Comparison of ENCODE assay signal across 10 cellular contexts in genomic region chr12:104748790-104749189, GRCh38.
DNase-seq lines count a peak whose midpoint lies in the region; FAIRE-seq and TF ChIP-seq lines count a peak whose summit lies in the region.
"Had no signal": no experiment of that assay in that cellular context is flagged by ENCODE, and none has a peak within 500 bp of the region (broad histone marks: within the 10 kb centered on the region; RNA-seq: fewer than 3 reads in every experiment).

No MANE protein-coding gene starts in this region.

- H3K36me3 Mint-ChIP-seq in progenitor cell of endocrine pancreas (ENCODE audit: insufficient read depth): no peaks in the 10 kb centered on the region

- TF ChIP-seq CTCF in WERI-Rb-1 (IDR thresholded peaks at IDR 0.05; ENCODE audit: low read depth, low read length) (no peak), sigmoid colon (IDR thresholded peaks at IDR 0.05) (no peak), progenitor cell of endocrine pancreas (IDR thresholded peaks at IDR 0.05; ENCODE audit: unreplicated experiment) (no peak)

- intact Hi-C loops in cardiac septum (cut with DNase I): no loop called here
- intact Hi-C loops in sigmoid colon (cut with DNase I): no loop called here

- H3K27ac ChIP-seq in WERI-Rb-1 (peak overlapping the region; percentile 32), sigmoid colon (peak overlapping the region in 3 of 4 donors; percentile 7 to 62 (median 55))
- H3K27ac ChIP-seq: esophagus squamous epithelium, KMS-11 had no signal

- H3K27me3 ChIP-seq in WERI-Rb-1 (ENCODE audit: insufficient read depth, low read depth, severe bottlenecking) (no peaks in the 10 kb centered on the region), sigmoid colon (no peaks in the 10 kb centered on the region)
- H3K27me3 ChIP-seq: esophagus squamous epithelium had no signal

- peaks cover 0 to 28% (median 19%) of the 10 kb centered on the region in 4 donors for H3K4me1 ChIP-seq in sigmoid colon

- no peak overlapping the region for H3K4me3 ChIP-seq in WERI-Rb-1 (ENCODE audit: low read depth, low read length)
- H3K4me3 ChIP-seq in sigmoid colon: no peak overlapping the region
- H3K4me3 ChIP-seq: esophagus squamous epithelium had no signal

- H3K4me3 Mint-ChIP-seq in progenitor cell of endocrine pancreas (ENCODE audit: low read depth): no peak overlapping the region

- no peaks in the 10 kb centered on the region for H3K27me3 Mint-ChIP-seq in progenitor cell of endocrine pancreas

- H3K9me3 Mint-ChIP-seq in progenitor cell of endocrine pancreas (ENCODE audit: low read depth): peaks cover under 1% of the 10 kb centered on the region

- H3K36me3 ChIP-seq in WERI-Rb-1 (no peaks in the 10 kb centered on the region), sigmoid colon (no peaks in the 10 kb centered on the region)
- H3K36me3 ChIP-seq: esophagus squamous epithelium had no signal

- no peaks in the 10 kb centered on the region for H3K4me1 Mint-ChIP-seq in progenitor cell of endocrine pancreas (ENCODE audit: low read depth)

- DNase-seq in Daoy (ENCODE audit: low read depth): peak; percentile 53
- no peak for DNase-seq in WERI-Rb-1
- DNase-seq in cardiac septum (ENCODE audit: low spot score): peak; percentile 66
- peak; percentile 82 for DNase-seq in sigmoid colon
- DNase-seq in activated gamma-delta T cell treated with Interleukin-2 at 50 U/mL for 16 hours: no peak
- no peak for DNase-seq in frontal cortex (ENCODE audit: low spot score in 2 of 2)
- DNase-seq in NCI-H146 (lab: John Stamatoyannopoulos, UW): no peak
- no peak for DNase-seq in progenitor cell of endocrine pancreas (ENCODE audit: low spot score, unreplicated experiment)
- DNase-seq: esophagus squamous epithelium had no signal

- no peak for TF ChIP-seq EP300 in sigmoid colon (IDR thresholded peaks at IDR 0.05)

- 61 to 70% methylated on average over 5 of the region's 5 CpGs for whole genome bisulfite sequencing in sigmoid colon, 2 donors

- FAIRE-seq in frontal cortex (lab: Jason Lieb, UNC): no peak

- H3K27ac Mint-ChIP-seq in progenitor cell of endocrine pancreas: no peak overlapping the region

- no peaks in the 10 kb centered on the region for H3K9me3 ChIP-seq in WERI-Rb-1 (ENCODE audit: severe bottlenecking)
- no peaks in the 10 kb centered on the region for H3K9me3 ChIP-seq in sigmoid colon
- H3K9me3 ChIP-seq: esophagus squamous epithelium had no signal

- no peak for TF ChIP-seq POLR2A in sigmoid colon (IDR thresholded peaks at IDR 0.05)

Comparison
In these comparisons a context has a peak if more than half of its experiments do, and no peak if none do; other contexts are left out.
1. DNase-seq: peak in Daoy (single experiment), cardiac septum (single experiment) and sigmoid colon (single experiment); none in WERI-Rb-1 (single experiment), activated gamma-delta T cell treated with Interleukin-2 at 50 U/mL for 16 hours (single experiment), frontal cortex (0 of 2), NCI-H146 (single experiment) and progenitor cell of endocrine pancreas (single experiment).